11 cellular contexts compared by ENCODE assay signal in the genomic region with DNA sequence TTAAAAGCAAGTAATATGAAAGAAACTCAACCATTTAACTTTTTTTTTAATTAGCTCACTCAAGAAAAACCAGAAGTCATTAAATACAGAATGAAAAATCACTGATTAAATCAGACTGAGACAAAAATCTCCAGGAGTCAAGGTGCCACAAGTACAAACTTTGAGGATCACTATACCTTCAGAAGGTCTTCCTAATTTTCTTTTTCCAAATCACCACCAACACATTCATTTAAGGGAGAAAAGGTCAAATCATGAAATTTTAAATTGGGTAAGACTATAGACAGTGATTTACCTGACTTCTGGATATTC. TPM values are rescaled to one million over a fixed set of nuclear protein-coding genes. Genes with fewer than 3 reads are reported as not detected.
DNase-seq lines count a peak whose midpoint lies in the region; ATAC-seq and TF ChIP-seq lines count a peak whose summit lies in the region.
"Had no signal": no experiment of that assay in that cellular context is flagged by ENCODE, and none has a peak within 500 bp of the region (broad histone marks: within the 10 kb centered on the region; RNA-seq: fewer than 3 reads in every experiment).

No MANE protein-coding gene starts in this region.

- H3K9me3 Mint-ChIP-seq in GM23338 (no peaks in the 10 kb centered on the region), brain (no peaks in the 10 kb centered on the region), nephron progenitor cell (no peaks in the 10 kb centered on the region)

- H3K36me3 ChIP-seq in ACC112 (ENCODE audit: insufficient read depth, low read length) (no peaks in the 10 kb centered on the region), GM23338 (ENCODE audit: insufficient read depth) (peaks cover 12% of the 10 kb centered on the region; the same call in 1 of the 2 replicates)

- peaks cover 22% of the 10 kb centered on the region for H3K36me3 Mint-ChIP-seq in GM23338 (ENCODE audit: low read depth)
- H3K36me3 Mint-ChIP-seq in brain: peaks cover 41% of the 10 kb centered on the region
- peaks cover 39% of the 10 kb centered on the region for H3K36me3 Mint-ChIP-seq in nephron progenitor cell (ENCODE audit: low read depth)

- H3K4me3 Mint-ChIP-seq in GM23338 (no peak overlapping the region), brain (no peak overlapping the region), nephron progenitor cell (no peak overlapping the region)

- TF ChIP-seq CTCF in GM23338 (conservative IDR thresholded peaks at IDR 0.05; ENCODE audit: low read depth in 2 of 2) (no peak), brain (conservative IDR thresholded peaks at IDR 0.05) (peak; percentile 14 to 15), nephron progenitor cell (IDR thresholded peaks at IDR 0.05) (peak; percentile 24)

- H2AFZ ChIP-seq in ACC112 (ENCODE audit: low read length, unreplicated experiment): no peak overlapping the region
- no peak overlapping the region for H2AFZ ChIP-seq in GM23338

- H3K4me1 ChIP-seq in ACC112 (ENCODE audit: control insufficient read depth, insufficient read depth, low read length, unreplicated experiment) (peaks cover 19% of the 10 kb centered on the region), GM23338 (ENCODE audit: insufficient read depth) (peaks cover 33% of the 10 kb centered on the region)

- no peak overlapping the region for H3K4me2 ChIP-seq in GM23338

- no peak for DNase-seq in GM23338 (ENCODE audit: low spot score)
- no peak for DNase-seq in nephron progenitor cell
- no peak for DNase-seq in NCI-H1092 (lab: John Stamatoyannopoulos, UW)
- DNase-seq in NCI-H2029 treated with DMSO at 0.1 percent for 48 hours (lab: John Stamatoyannopoulos, UW): no peak
- DNase-seq: DMS79 had no signal

- no peak for ATAC-seq in GM23338
- ATAC-seq in GM21786 (IDR thresholded peaks at IDR 0.05; ENCODE audit: unreplicated experiment): no peak
- ATAC-seq in HG02870 (IDR thresholded peaks at IDR 0.05; ENCODE audit: unreplicated experiment): no peak

- H3K4me1 Mint-ChIP-seq in GM23338 (peaks cover 42% of the 10 kb centered on the region), brain (peaks cover 36% of the 10 kb centered on the region), nephron progenitor cell (peaks cover 21% of the 10 kb centered on the region)

- H4K20me1 ChIP-seq in GM23338 (replicated peaks; ENCODE audit: insufficient read depth): peaks cover 10% of the 10 kb centered on the region

- H3K79me2 ChIP-seq in ACC112 (ENCODE audit: control insufficient read depth, insufficient read depth, low read length, unreplicated experiment) (peaks cover 13% of the 10 kb centered on the region), GM23338 (replicated peaks; ENCODE audit: insufficient read depth) (no peaks in the 10 kb centered on the region; the same call in 1 of the 2 replicates)

- H3K27ac Mint-ChIP-seq in GM23338 (peak overlapping the region; percentile 11; the same call in 1 of the 2 replicates), brain (peak overlapping the region in 2 of 5 experiments; percentile 35 to 48), nephron progenitor cell (peak overlapping the region; percentile 49)

- no peaks in the 10 kb centered on the region for H3F3A ChIP-seq in GM23338 (replicated peaks; ENCODE audit: low read depth)

- peaks cover 2% of the 10 kb centered on the region for H3K27me3 Mint-ChIP-seq in GM23338 (ENCODE audit: insufficient read depth, low read depth, poor library complexity)
- no peaks in the 10 kb centered on the region for H3K27me3 Mint-ChIP-seq in brain
- peaks cover 2% of the 10 kb centered on the region for H3K27me3 Mint-ChIP-seq in nephron progenitor cell (ENCODE audit: low read depth, poor library complexity)

- no peaks in the 10 kb centered on the region for H3K9me2 ChIP-seq in GM23338 (ENCODE audit: insufficient read depth)

- peak overlapping the region; percentile 19; the same call in 1 of the 2 replicates for H3K27ac ChIP-seq in ACC112 (ENCODE audit: low read depth, low read length)
- peak overlapping the region; percentile 20; the same call in 1 of the 2 replicates for H3K27ac ChIP-seq in GM23338 (ENCODE audit: low read depth)
- H3K27ac ChIP-seq: pancreas had no signal

- H3K27me3 ChIP-seq in ACC112 (ENCODE audit: insufficient read depth, low read length) (no peaks in the 10 kb centered on the region), GM23338 (ENCODE audit: insufficient read depth) (no peaks in the 10 kb centered on the region)
- H3K27me3 ChIP-seq: adrenal gland, pancreas had no signal

- H3K4me3 ChIP-seq in ACC112 (ENCODE audit: low read depth, low read length): no peak overlapping the region
- no peak overlapping the region for H3K4me3 ChIP-seq in GM23338
- H3K4me3 ChIP-seq: adrenal gland, pancreas had no signal

TF ChIP-seq in GM23338, 12 proteins besides CTCF, POLR2A, EP300 and RAD21 (continues in another document):
- no peak for TF ChIP-seq POLR2AphosphoS5 (IDR thresholded peaks at IDR 0.05; ENCODE audit: low read depth)
- no peak for TF ChIP-seq ZNF462 (CRISPR knock-in tag; IDR thresholded peaks at IDR 0.05)
- no peak for TF ChIP-seq JUNB (IDR thresholded peaks at IDR 0.05; ENCODE audit: unreplicated experiment)
- TF ChIP-seq EZH2phosphoT487 (IDR thresholded peaks at IDR 0.05; ENCODE audit: unreplicated experiment): no peak
- no peak for TF ChIP-seq NANOG (IDR thresholded peaks at IDR 0.05; ENCODE audit: borderline replicate concordance)
- TF ChIP-seq ETS1 (IDR thresholded peaks at IDR 0.05): no peak
- no peak for TF ChIP-seq STAT1 (IDR thresholded peaks at IDR 0.05; ENCODE audit: unreplicated experiment)

RNA-seq across cellular contexts. Expression of gene PITPNB, which starts 32.3 kb away (rescaled TPM):
- 56.0 and 56.7 TPM in 2 replicates for total RNA-seq in GM23338 (2014; rRNA removed; shearing (Covaris generic))
- polyA plus RNA-seq in GM23338 (2016; fragmentation: Nextera tagmentation; extraction: Ambion mirVana): 39.2 and 50.9 TPM in 2 replicates
- polyA plus RNA-seq in brain (ENCODE audit: insufficient read depth, low read depth, low replicate concordance): 26.4 TPM

Comparison
In these comparisons a context has a peak if more than half of its experiments do, and no peak if none do; other contexts are left out.
1. CTCF ChIP-seq: peak in brain (2 of 2) and nephron progenitor cell (single experiment); none in GM23338 (0 of 2).